ENCODE assay signal across 1 cellular context in the genomic region with DNA sequence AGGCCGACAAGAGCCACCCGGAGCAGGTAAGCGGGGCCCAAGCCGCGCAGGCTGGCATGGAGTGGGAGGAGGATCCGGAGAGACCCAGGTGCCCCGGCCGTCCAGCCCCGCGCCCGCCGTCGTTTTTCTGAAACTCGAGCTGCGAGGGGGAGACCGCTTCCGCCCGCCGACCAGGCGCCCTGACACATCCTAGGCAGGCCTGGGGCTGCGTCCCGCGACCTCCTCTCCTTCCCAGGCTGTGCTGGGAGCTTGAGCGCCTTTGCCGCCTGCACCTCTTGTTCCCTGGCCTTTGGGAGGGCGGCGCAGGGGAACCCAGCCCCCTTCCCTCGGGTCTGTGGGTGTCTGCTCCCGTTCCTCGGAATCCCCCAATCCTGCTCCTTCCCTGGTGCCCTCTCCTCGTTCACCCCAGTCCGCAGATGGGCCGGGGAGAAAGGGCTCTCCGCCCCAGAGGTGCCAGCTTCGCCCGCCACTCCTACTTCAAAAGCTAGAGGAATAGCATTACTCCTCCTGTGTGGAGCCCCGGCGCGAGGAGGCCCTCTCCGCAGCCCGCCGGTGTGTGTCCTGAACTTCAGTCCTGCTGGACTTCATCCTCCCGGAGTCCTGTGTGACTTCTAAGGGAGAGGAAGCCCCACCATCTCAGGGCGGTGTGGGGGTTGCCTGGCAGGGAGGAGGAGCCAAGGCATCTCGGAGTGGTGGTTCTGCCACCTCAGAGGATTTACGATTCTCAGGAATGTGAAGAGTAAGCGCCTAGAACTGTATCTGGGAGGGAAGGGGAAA.
TF ChIP-seq lines count a peak whose summit lies in the region.

No MANE protein-coding gene starts in this region.

TF ChIP-seq in HepG2, 621 proteins besides CTCF, POLR2A, EP300 and RAD21 (continued from another document and continues in another):
- TF ChIP-seq ZMYM3 (CRISPR knock-in tag; IDR thresholded peaks at IDR 0.05): no peak
- TF ChIP-seq, protein P1, sequence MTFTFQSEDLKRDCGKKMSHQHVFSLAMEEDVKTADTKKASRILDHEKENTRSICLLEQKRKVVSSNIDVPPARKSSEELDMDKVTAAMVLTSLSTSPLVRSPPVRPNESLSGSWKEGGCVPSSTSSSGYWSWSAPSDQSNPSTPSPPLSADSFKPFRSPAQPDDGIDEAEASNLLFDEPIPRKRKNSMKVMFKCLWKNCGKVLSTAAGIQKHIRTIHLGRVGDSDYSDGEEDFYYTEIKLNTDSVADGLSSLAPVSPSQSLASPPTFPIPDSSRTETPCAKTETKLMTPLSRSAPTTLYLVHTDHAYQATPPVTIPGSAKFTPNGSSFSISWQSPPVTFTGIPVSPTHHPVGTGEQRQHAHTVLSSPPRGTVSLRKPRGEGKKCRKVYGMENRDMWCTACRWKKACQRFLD (CRISPR knock-in tag; IDR thresholded peaks at IDR 0.05; ENCODE audit: borderline replicate concordance): no peak
- no peak for TF ChIP-seq ELF4 (CRISPR knock-in tag; IDR thresholded peaks at IDR 0.05; ENCODE audit: borderline replicate concordance)
- no peak for TF ChIP-seq TMF1 (CRISPR knock-in tag; IDR thresholded peaks at IDR 0.05; ENCODE audit: low read depth)
- no peak for TF ChIP-seq PPARG (CRISPR knock-in tag; conservative IDR thresholded peaks at IDR 0.05)
- TF ChIP-seq TP53 (CRISPR knock-in tag; conservative IDR thresholded peaks at IDR 0.05): no peak
- TF ChIP-seq NKX3-1 (CRISPR knock-in tag; IDR thresholded peaks at IDR 0.05): no peak
- no peak for TF ChIP-seq KDM1A (CRISPR knock-in tag; IDR thresholded peaks at IDR 0.05)
- TF ChIP-seq ZKSCAN1 (IDR thresholded peaks at IDR 0.05; ENCODE audit: low read length): no peak
- peak; percentile 30; the same call in 1 of the 2 replicates for TF ChIP-seq ZNF737 (CRISPR knock-in tag; IDR thresholded peaks at IDR 0.05; ENCODE audit: borderline replicate concordance)
- TF ChIP-seq, protein P2, sequence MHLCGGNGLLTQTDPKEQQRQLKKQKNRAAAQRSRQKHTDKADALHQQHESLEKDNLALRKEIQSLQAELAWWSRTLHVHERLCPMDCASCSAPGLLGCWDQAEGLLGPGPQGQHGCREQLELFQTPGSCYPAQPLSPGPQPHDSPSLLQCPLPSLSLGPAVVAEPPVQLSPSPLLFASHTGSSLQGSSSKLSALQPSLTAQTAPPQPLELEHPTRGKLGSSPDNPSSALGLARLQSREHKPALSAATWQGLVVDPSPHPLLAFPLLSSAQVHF (CRISPR knock-in tag; IDR thresholded peaks at IDR 0.05): no peak
- TF ChIP-seq GABPA (IDR thresholded peaks at IDR 0.05; ENCODE audit: low read depth, low read length): no peak
- no peak for TF ChIP-seq GABPA (CRISPR knock-in tag; IDR thresholded peaks at IDR 0.05; ENCODE audit: low read depth)
- no peak for TF ChIP-seq EEA1 (CRISPR knock-in tag; IDR thresholded peaks at IDR 0.05; ENCODE audit: borderline replicate concordance)
- TF ChIP-seq, protein P3, sequence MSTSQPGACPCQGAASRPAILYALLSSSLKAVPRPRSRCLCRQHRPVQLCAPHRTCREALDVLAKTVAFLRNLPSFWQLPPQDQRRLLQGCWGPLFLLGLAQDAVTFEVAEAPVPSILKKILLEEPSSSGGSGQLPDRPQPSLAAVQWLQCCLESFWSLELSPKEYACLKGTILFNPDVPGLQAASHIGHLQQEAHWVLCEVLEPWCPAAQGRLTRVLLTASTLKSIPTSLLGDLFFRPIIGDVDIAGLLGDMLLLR (CRISPR knock-in tag; IDR thresholded peaks at IDR 0.05): no peak
- TF ChIP-seq, protein P4, sequence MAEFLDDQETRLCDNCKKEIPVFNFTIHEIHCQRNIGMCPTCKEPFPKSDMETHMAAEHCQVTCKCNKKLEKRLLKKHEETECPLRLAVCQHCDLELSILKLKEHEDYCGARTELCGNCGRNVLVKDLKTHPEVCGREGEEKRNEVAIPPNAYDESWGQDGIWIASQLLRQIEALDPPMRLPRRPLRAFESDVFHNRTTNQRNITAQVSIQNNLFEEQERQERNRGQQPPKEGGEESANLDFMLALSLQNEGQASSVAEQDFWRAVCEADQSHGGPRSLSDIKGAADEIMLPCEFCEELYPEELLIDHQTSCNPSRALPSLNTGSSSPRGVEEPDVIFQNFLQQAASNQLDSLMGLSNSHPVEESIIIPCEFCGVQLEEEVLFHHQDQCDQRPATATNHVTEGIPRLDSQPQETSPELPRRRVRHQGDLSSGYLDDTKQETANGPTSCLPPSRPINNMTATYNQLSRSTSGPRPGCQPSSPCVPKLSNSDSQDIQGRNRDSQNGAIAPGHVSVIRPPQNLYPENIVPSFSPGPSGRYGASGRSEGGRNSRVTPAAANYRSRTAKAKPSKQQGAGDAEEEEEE (CRISPR knock-in tag; IDR thresholded peaks at IDR 0.05; ENCODE audit: borderline replicate concordance): no peak
- TF ChIP-seq, protein P5, sequence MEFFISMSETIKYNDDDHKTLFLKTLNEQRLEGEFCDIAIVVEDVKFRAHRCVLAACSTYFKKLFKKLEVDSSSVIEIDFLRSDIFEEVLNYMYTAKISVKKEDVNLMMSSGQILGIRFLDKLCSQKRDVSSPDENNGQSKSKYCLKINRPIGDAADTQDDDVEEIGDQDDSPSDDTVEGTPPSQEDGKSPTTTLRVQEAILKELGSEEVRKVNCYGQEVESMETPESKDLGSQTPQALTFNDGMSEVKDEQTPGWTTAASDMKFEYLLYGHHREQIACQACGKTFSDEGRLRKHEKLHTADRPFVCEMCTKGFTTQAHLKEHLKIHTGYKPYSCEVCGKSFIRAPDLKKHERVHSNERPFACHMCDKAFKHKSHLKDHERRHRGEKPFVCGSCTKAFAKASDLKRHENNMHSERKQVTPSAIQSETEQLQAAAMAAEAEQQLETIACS (CRISPR knock-in tag; IDR thresholded peaks at IDR 0.05): no peak
- TF ChIP-seq, protein P6, sequence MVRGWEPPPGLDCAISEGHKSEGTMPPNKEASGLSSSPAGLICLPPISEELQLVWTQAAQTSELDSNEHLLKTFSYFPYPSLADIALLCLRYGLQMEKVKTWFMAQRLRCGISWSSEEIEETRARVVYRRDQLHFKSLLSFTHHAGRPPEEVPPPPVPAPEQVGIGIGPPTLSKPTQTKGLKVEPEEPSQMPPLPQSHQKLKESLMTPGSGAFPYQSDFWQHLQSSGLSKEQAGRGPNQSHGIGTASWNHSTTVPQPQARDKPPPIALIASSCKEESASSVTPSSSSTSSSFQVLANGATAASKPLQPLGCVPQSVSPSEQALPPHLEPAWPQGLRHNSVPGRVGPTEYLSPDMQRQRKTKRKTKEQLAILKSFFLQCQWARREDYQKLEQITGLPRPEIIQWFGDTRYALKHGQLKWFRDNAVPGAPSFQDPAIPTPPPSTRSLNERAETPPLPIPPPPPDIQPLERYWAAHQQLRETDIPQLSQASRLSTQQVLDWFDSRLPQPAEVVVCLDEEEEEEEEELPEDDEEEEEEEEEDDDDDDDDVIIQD (CRISPR knock-in tag; IDR thresholded peaks at IDR 0.05; ENCODE audit: low read depth): no peak
- TF ChIP-seq ZNF616 (CRISPR knock-in tag; IDR thresholded peaks at IDR 0.05; ENCODE audit: low read depth): peak; percentile 4; the same call in 1 of the 2 replicates
- no peak for TF ChIP-seq ZNF30 (CRISPR knock-in tag; IDR thresholded peaks at IDR 0.05)
- TF ChIP-seq, protein P7, sequence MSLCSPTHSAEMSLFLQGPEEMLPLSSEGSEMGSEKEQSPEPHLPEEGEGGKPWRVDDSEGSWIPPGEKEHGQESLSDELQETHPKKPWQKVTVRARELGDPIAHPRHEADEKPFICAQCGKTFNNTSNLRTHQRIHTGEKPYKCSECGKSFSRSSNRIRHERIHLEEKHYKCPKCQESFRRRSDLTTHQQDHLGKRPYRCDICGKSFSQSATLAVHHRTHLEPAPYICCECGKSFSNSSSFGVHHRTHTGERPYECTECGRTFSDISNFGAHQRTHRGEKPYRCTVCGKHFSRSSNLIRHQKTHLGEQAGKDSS (CRISPR knock-in tag; IDR thresholded peaks at IDR 0.05; ENCODE audit: borderline replicate concordance, low read depth): no peak
- TF ChIP-seq, protein P8, sequence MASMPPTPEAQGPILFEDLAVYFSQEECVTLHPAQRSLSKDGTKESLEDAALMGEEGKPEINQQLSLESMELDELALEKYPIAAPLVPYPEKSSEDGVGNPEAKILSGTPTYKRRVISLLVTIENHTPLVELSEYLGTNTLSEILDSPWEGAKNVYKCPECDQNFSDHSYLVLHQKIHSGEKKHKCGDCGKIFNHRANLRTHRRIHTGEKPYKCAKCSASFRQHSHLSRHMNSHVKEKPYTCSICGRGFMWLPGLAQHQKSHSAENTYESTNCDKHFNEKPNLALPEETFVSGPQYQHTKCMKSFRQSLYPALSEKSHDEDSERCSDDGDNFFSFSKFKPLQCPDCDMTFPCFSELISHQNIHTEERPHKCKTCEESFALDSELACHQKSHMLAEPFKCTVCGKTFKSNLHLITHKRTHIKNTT (CRISPR knock-in tag; IDR thresholded peaks at IDR 0.05): no peak
- no peak for TF ChIP-seq GLI4 (CRISPR knock-in tag; IDR thresholded peaks at IDR 0.05; ENCODE audit: borderline replicate concordance)
- TF ChIP-seq RCOR2 (CRISPR knock-in tag; IDR thresholded peaks at IDR 0.05): no peak
- TF ChIP-seq ZNF552 (CRISPR knock-in tag; IDR thresholded peaks at IDR 0.05; ENCODE audit: borderline replicate concordance): 0 out of 2 replicates have a peak, but pooled peaks have one; percentile 5
- TF ChIP-seq, protein P9, sequence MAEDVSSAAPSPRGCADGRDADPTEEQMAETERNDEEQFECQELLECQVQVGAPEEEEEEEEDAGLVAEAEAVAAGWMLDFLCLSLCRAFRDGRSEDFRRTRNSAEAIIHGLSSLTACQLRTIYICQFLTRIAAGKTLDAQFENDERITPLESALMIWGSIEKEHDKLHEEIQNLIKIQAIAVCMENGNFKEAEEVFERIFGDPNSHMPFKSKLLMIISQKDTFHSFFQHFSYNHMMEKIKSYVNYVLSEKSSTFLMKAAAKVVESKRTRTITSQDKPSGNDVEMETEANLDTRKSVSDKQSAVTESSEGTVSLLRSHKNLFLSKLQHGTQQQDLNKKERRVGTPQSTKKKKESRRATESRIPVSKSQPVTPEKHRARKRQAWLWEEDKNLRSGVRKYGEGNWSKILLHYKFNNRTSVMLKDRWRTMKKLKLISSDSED (CRISPR knock-in tag; IDR thresholded peaks at IDR 0.05): no peak; the same call in 1 of the 2 replicates
- no peak for TF ChIP-seq SRF (IDR thresholded peaks at IDR 0.05; ENCODE audit: low read depth, low read length)
- 0 out of 2 replicates have a peak, but pooled peaks have one; percentile 24 for TF ChIP-seq MTA1 (CRISPR knock-in tag; IDR thresholded peaks at IDR 0.05; ENCODE audit: borderline replicate concordance)
- TF ChIP-seq HMG20A (CRISPR knock-in tag; IDR thresholded peaks at IDR 0.05; ENCODE audit: borderline replicate concordance): no peak
- TF ChIP-seq ZNF350 (CRISPR knock-in tag; IDR thresholded peaks at IDR 0.05; ENCODE audit: borderline replicate concordance, low read depth): no peak
- TF ChIP-seq ZNF136 (CRISPR knock-in tag; IDR thresholded peaks at IDR 0.05; ENCODE audit: low read depth): no peak
- TF ChIP-seq PAX8 (CRISPR knock-in tag; IDR thresholded peaks at IDR 0.05; ENCODE audit: borderline replicate concordance): peak; percentile 42; the same call in 1 of the 2 replicates
- TF ChIP-seq SNAI1 (CRISPR knock-in tag; IDR thresholded peaks at IDR 0.05; ENCODE audit: borderline replicate concordance): no peak
- no peak for TF ChIP-seq HOXD1 (CRISPR knock-in tag; IDR thresholded peaks at IDR 0.05)
- TF ChIP-seq ZNF263 (CRISPR knock-in tag; IDR thresholded peaks at IDR 0.05): peak; percentile 28; the same call in 1 of the 2 replicates
- TF ChIP-seq ZFP82 (CRISPR knock-in tag; IDR thresholded peaks at IDR 0.05; ENCODE audit: borderline replicate concordance): no peak
- no peak for TF ChIP-seq HNRNPL (IDR thresholded peaks at IDR 0.05; ENCODE audit: low read depth, low read length)
- TF ChIP-seq, protein P10, sequence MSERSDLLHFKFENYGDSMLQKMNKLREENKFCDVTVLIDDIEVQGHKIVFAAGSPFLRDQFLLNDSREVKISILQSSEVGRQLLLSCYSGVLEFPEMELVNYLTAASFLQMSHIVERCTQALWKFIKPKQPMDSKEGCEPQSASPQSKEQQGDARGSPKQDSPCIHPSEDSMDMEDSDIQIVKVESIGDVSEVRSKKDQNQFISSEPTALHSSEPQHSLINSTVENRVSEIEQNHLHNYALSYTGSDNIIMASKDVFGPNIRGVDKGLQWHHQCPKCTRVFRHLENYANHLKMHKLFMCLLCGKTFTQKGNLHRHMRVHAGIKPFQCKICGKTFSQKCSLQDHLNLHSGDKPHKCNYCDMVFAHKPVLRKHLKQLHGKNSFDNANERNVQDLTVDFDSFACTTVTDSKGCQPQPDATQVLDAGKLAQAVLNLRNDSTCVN (CRISPR knock-in tag; IDR thresholded peaks at IDR 0.05; ENCODE audit: borderline replicate concordance): no peak
- 0 out of 2 replicates have a peak, but pooled peaks have one; percentile 37 for TF ChIP-seq SIN3A (IDR thresholded peaks at IDR 0.05; ENCODE audit: borderline replicate concordance, low read depth, low read length)
- no peak for TF ChIP-seq FIP1L1 (IDR thresholded peaks at IDR 0.05; ENCODE audit: borderline replicate concordance, insufficient read depth, low read depth, low read length)
- TF ChIP-seq, protein P11, sequence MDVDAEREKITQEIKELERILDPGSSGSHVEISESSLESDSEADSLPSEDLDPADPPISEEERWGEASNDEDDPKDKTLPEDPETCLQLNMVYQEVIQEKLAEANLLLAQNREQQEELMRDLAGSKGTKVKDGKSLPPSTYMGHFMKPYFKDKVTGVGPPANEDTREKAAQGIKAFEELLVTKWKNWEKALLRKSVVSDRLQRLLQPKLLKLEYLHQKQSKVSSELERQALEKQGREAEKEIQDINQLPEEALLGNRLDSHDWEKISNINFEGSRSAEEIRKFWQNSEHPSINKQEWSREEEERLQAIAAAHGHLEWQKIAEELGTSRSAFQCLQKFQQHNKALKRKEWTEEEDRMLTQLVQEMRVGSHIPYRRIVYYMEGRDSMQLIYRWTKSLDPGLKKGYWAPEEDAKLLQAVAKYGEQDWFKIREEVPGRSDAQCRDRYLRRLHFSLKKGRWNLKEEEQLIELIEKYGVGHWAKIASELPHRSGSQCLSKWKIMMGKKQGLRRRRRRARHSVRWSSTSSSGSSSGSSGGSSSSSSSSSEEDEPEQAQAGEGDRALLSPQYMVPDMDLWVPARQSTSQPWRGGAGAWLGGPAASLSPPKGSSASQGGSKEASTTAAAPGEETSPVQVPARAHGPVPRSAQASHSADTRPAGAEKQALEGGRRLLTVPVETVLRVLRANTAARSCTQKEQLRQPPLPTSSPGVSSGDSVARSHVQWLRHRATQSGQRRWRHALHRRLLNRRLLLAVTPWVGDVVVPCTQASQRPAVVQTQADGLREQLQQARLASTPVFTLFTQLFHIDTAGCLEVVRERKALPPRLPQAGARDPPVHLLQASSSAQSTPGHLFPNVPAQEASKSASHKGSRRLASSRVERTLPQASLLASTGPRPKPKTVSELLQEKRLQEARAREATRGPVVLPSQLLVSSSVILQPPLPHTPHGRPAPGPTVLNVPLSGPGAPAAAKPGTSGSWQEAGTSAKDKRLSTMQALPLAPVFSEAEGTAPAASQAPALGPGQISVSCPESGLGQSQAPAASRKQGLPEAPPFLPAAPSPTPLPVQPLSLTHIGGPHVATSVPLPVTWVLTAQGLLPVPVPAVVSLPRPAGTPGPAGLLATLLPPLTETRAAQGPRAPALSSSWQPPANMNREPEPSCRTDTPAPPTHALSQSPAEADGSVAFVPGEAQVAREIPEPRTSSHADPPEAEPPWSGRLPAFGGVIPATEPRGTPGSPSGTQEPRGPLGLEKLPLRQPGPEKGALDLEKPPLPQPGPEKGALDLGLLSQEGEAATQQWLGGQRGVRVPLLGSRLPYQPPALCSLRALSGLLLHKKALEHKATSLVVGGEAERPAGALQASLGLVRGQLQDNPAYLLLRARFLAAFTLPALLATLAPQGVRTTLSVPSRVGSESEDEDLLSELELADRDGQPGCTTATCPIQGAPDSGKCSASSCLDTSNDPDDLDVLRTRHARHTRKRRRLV (CRISPR knock-in tag; IDR thresholded peaks at IDR 0.05): no peak; the same call in 1 of the 2 replicates
